Comparison of ENCODE assay signal across 23 cellular contexts in genomic region chr11:115092516-115092915, GRCh38.
"Had no signal": no experiment of that assay in that cellular context is flagged by ENCODE, and none has a peak within 500 bp of the region (broad histone marks: within the 10 kb centered on the region; RNA-seq: fewer than 3 reads in every experiment).

No MANE protein-coding gene starts in this region.

- H3K27ac ChIP-seq: left ventricle myocardium inferior, ovary, right atrium auricular region, right lobe of liver, skin epidermis, stomach, testis, thyroid gland, transverse colon, upper lobe of left lung, vagina had no signal

- DNase-seq: islet precursor cell; left ventricle myocardium inferior; midbrain; mucosa of descending colon; naive thymus-derived CD4-positive, alpha-beta T cell; ovary; right lobe of liver; stimulated activated CD4-positive, alpha-beta T cell treated with anti-CD3 and anti-CD28 coated beads, Interleukin-12 subunit alpha, Interleukin-12 subunit beta, amount 100 ng/mL, for 4 hours; stimulated activated CD4-positive, alpha-beta T cell treated with anti-CD3 and anti-CD28 coated beads, Interleukin-15, amount 100 ng/mL, for 24 hours; stimulated activated CD4-positive, alpha-beta T cell treated with anti-CD3 and anti-CD28 coated beads, Interleukin-2, amount 100 ng/mL, for 24 hours; stimulated activated CD4-positive, alpha-beta T cell treated with anti-CD3 and anti-CD28 coated beads, Interleukin-4, amount 100 ng/mL, for 1 hour; stimulated activated naive B cell treated with anti-CD40 and anti-IgM and Interleukin-4, amounts not matched to agents 10 μg/mL and 1 μg/mL and 100 μg/mL, for 72 hours; stimulated activated naive CD8-positive, alpha-beta T cell treated with anti-CD3 and anti-CD28 coated beads, Interleukin-15, Interleukin-2, amounts not matched to agents 100 U/mL and 50 U/mL, for 24 hours; stomach; testis; thyroid gland; transverse colon; upper lobe of left lung had no signal

- H3K27me3 ChIP-seq: ovary, right atrium auricular region, right lobe of liver, stomach, testis, thyroid gland, transverse colon, upper lobe of left lung, vagina had no signal

- H3K4me1 ChIP-seq: left ventricle myocardium inferior, right atrium auricular region, right lobe of liver, stomach, testis, transverse colon, upper lobe of left lung, vagina had no signal

- H3K36me3 ChIP-seq: left ventricle myocardium inferior, ovary, right atrium auricular region, right lobe of liver, stomach, thyroid gland, transverse colon, upper lobe of left lung, vagina had no signal

- H3K9me3 ChIP-seq: left ventricle myocardium inferior, mucosa of descending colon, ovary, right atrium auricular region, right lobe of liver, stomach, testis, thyroid gland, transverse colon, upper lobe of left lung, vagina had no signal

- ATAC-seq: mucosa of descending colon; naive thymus-derived CD4-positive, alpha-beta T cell; natural killer cell treated with Interleukin-12 subunit alpha and Interleukin-12 subunit beta and Interleukin-15 and Interleukin-18, amount 100 ng/mL, for 72 hours; right lobe of liver; stimulated activated naive B cell treated with anti-CD40 and anti-IgM and Interleukin-4, amounts not matched to agents 10 μg/mL and 1 μg/mL and 100 μg/mL, for 72 hours; stimulated activated naive CD8-positive, alpha-beta T cell treated with anti-CD3 and anti-CD28 coated beads, Interleukin-15, Interleukin-2, amounts not matched to agents 100 U/mL and 50 U/mL, for 24 hours had no signal

- H3K4me3 ChIP-seq: left ventricle myocardium inferior, lung, mucosa of descending colon, ovary, right atrium auricular region, right lobe of liver, skin epidermis, stomach, testis, thyroid gland, transverse colon, upper lobe of left lung, vagina had no signal
